16 cellular contexts compared by ENCODE assay signal in genomic region chr21:34131586-34131985, GRCh38. TPM values are rescaled to one million over a fixed set of nuclear protein-coding genes. Genes with fewer than 3 reads are reported as not detected.
DNase-seq lines count a peak whose midpoint lies in the region; ATAC-seq and TF ChIP-seq lines count a peak whose summit lies in the region.
"Had no signal": no experiment of that assay in that cellular context is flagged by ENCODE, and none has a peak within 500 bp of the region (broad histone marks: within the 10 kb centered on the region; RNA-seq: fewer than 3 reads in every experiment).

No MANE protein-coding gene starts in this region.

- TF ChIP-seq CTCF in adrenal gland (IDR thresholded peaks at IDR 0.05) (no peak), thyroid gland (IDR thresholded peaks at IDR 0.05) (no peak)

- H3K4me1 Mint-ChIP-seq in activated T-cell treated with anti-CD3 and anti-CD28 coated beads, Interleukin-2, amount 50 U/mL, for 72 hours (ENCODE audit: low read depth): peaks cover 93% of the 10 kb centered on the region

- peaks cover 0 to 1% of the 10 kb centered on the region in 2 donors for H3K9me3 Mint-ChIP-seq in activated T-cell treated with anti-CD3 and anti-CD28 coated beads, Interleukin-2, amount 50 U/mL, for 72 hours

- no peak for DNase-seq in activated T-cell treated with anti-CD3 and anti-CD28 coated beads, Interleukin-2, amount 50 U/mL, for 72 hours
- no peak for DNase-seq in activated T-cell treated with anti-CD3 and anti-CD28 coated beads, Interleukin-2, amount 50 U/mL, for 48 hours
- DNase-seq in adrenal gland (peak in 3 of 7 donors; percentile 33 to 44 (median 41)), thyroid gland (no peak), 8988T (no peak)
- no peak for DNase-seq in activated CD4-positive, CD25-positive, alpha-beta regulatory T cell treated with anti-CD3 and anti-CD28 coated beads, Interleukin-2, amount 50 U/mL, for 72 hours
- DNase-seq: DMS53; effector CD8-positive, alpha-beta T cell; left lung; NCI-H1417 treated with DMSO at 0.1 percent for 48 hours; NCI-H524 treated with DMSO at 0.1 percent for 48 hours had no signal

- peak overlapping the region; percentile 67 for H3K27ac Mint-ChIP-seq in activated T-cell treated with anti-CD3 and anti-CD28 coated beads, Interleukin-2, amount 50 U/mL, for 72 hours

- H3K4me3 ChIP-seq in adrenal gland: no peak overlapping the region
- no peak overlapping the region for H3K4me3 ChIP-seq in mesodermal cell (ENCODE audit: extremely low read depth, insufficient read depth, low read length, poor library complexity, severe bottlenecking)
- H3K4me3 ChIP-seq in thyroid gland (replicated peaks in 1 of 3): no peak overlapping the region
- H3K4me3 ChIP-seq: left lung had no signal

- H3K4me1 ChIP-seq in adrenal gland (replicated peaks in 1 of 2): peaks cover 58 to 59% of the 10 kb centered on the region in 2 donors
- peaks cover 44% of the 10 kb centered on the region for H3K4me1 ChIP-seq in mesodermal cell (ENCODE audit: control insufficient read depth, insufficient read depth, low read length, poor library complexity, severe bottlenecking)
- peaks cover 74 to 77% of the 10 kb centered on the region in 2 donors for H3K4me1 ChIP-seq in thyroid gland

- H3K27me3 Mint-ChIP-seq in activated T-cell treated with anti-CD3 and anti-CD28 coated beads, Interleukin-2, amount 50 U/mL, for 72 hours (ENCODE audit: low read depth): no peaks in the 10 kb centered on the region
- H3K27me3 Mint-ChIP-seq: type B pancreatic cell had no signal

- ATAC-seq in activated T-cell treated with anti-CD3 and anti-CD28 coated beads, Interleukin-2, amount 50 U/mL, for 72 hours (replicated peaks in 1 of 2): no peak
- ATAC-seq in GM21576 (IDR thresholded peaks at IDR 0.05; ENCODE audit: unreplicated experiment): no peak
- ATAC-seq: activated CD4-positive, CD25-positive, alpha-beta regulatory T cell treated with anti-CD3 and anti-CD28 coated beads, Interleukin-2, amount 50 U/mL, for 24 hours; HCT116; left lung had no signal

- WGBS in adrenal gland, 4 donors: 73 to 80% (median 80%) methylated on average over 4 of the region's 4 CpGs
- 100% methylated on average over 3 of the region's 4 CpGs for WGBS in mesodermal cell (ENCODE audit: insufficient coverage in 2 of 2), 2 experiments
- WGBS in thyroid gland, 2 donors: 93 to 99% methylated on average over 3 to 4 of the region's 4 CpGs

- H3K36me3 Mint-ChIP-seq in activated T-cell treated with anti-CD3 and anti-CD28 coated beads, Interleukin-2, amount 50 U/mL, for 72 hours (ENCODE audit: insufficient read depth in 2 of 2): peaks cover 17 to 44% of the 10 kb centered on the region in 2 donors

- intact Hi-C loops in adrenal gland (cut with DNase I): no loop called here
- intact Hi-C loops in thyroid gland (cut with DNase I): no loop called here

- H3K9me3 ChIP-seq in adrenal gland (replicated peaks in 1 of 3): no peaks in the 10 kb centered on the region
- H3K9me3 ChIP-seq in mesodermal cell (ENCODE audit: control insufficient read depth, low read length): no peaks in the 10 kb centered on the region
- H3K9me3 ChIP-seq in thyroid gland: no peaks in the 10 kb centered on the region
- H3K9me3 ChIP-seq: left lung had no signal

- TF ChIP-seq POLR2A in adrenal gland (IDR thresholded peaks at IDR 0.05) (no peak), thyroid gland (IDR thresholded peaks at IDR 0.05) (no peak)

- H3K4me3 Mint-ChIP-seq in activated T-cell treated with anti-CD3 and anti-CD28 coated beads, Interleukin-2, amount 50 U/mL, for 72 hours: peak overlapping the region; percentile 69 to 81
- H3K4me3 Mint-ChIP-seq: type B pancreatic cell had no signal

- H3K27me3 ChIP-seq in adrenal gland: no peaks in the 10 kb centered on the region
- no peaks in the 10 kb centered on the region for H3K27me3 ChIP-seq in thyroid gland
- H3K27me3 ChIP-seq: left lung had no signal

- no peaks in the 10 kb centered on the region for H3K36me3 ChIP-seq in adrenal gland (replicated peaks in 1 of 2)
- H3K36me3 ChIP-seq in mesodermal cell (ENCODE audit: control insufficient read depth, insufficient read depth, low read length): peaks cover 78% of the 10 kb centered on the region
- H3K36me3 ChIP-seq in thyroid gland: no peaks in the 10 kb centered on the region

- peak overlapping the region; percentile 14 to 92 (median 90) for H3K27ac ChIP-seq in adrenal gland
- peak overlapping the region; percentile 94 for H3K27ac ChIP-seq in mesodermal cell (ENCODE audit: low read depth, low read length, severe bottlenecking)
- peak overlapping the region; percentile 77 to 93 (median 86) for H3K27ac ChIP-seq in thyroid gland

RNA-seq across cellular contexts. Expression of gene MRPS6, which starts 58.2 kb away (rescaled TPM):
- total RNA-seq in activated T-cell treated with anti-CD3 and anti-CD28 coated beads, Interleukin-2, amount 50 U/mL, for 72 hours: 100 to 1,000 TPM; 154 to 193 TPM
- 100 to 1,000 TPM in 2 of 8 donors, 10 to 100 TPM in 6; 25.4 to 112 (median 79.4) TPM for total RNA-seq in adrenal gland
- 100 to 1,000 TPM in 1 of 3 donors, 10 to 100 TPM in 2; 79.1 to 135 (median 98.5) TPM for polyA plus RNA-seq in adrenal gland
- 172 TPM for polyA plus RNA-seq in mesodermal cell (2013, experiment 1 of 2)
- polyA plus RNA-seq in mesodermal cell (2013, experiment 2 of 2): 173 TPM
- total RNA-seq in thyroid gland: 100 to 1,000 TPM in 1 of 4 donors, 10 to 100 TPM in 3; 64.9 to 104 (median 75.9) TPM

RNA-seq across cellular contexts. Expression of gene SLC5A3, which starts 58.2 kb away (rescaled TPM):
- 10 to 100 TPM; 37.6 to 39.8 TPM for total RNA-seq in activated T-cell treated with anti-CD3 and anti-CD28 coated beads, Interleukin-2, amount 50 U/mL, for 72 hours
- total RNA-seq in adrenal gland (10 to 100 TPM; 14.6 to 63.9 (median 43.0) TPM), thyroid gland (100 to 1,000 TPM; 125 to 171 (median 161) TPM)
- polyA plus RNA-seq in adrenal gland: 1 to 10 TPM; 2.3 to 8.9 (median 4.7) TPM
- polyA plus RNA-seq in mesodermal cell (2013, experiment 1 of 2): 14.0 TPM
- 13.7 TPM for polyA plus RNA-seq in mesodermal cell (2013, experiment 2 of 2)
